Comparison of ENCODE assay signal across 18 cellular contexts in the genomic region with DNA sequence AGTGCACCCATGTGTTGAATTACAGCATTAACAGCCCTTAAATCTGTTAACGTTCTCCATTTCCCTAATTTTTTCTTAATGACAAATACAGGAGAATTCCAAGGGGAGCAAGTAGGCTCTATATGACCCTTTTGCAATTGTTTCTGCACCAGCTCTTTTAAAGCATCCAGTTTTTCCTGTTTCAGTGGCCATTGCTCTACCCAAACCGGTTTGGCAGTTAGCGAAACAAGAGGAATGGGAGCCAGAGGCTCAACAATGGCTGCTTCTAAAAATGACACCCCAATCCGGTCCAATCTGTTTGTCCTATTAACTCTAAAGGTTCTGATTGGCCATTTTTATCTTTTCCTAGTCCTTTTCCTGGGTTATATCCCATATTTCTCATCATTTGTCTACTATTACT. TPM values are rescaled to one million over a fixed set of nuclear protein-coding genes. Genes with fewer than 3 reads are reported as not detected.
"Had no signal": no experiment of that assay in that cellular context is flagged by ENCODE, and none has a peak within 500 bp of the region (broad histone marks: within the 10 kb centered on the region; RNA-seq: fewer than 3 reads in every experiment).

No MANE protein-coding gene starts in this region.

- H3K27ac Mint-ChIP-seq: activated B cell treated with CpG ODN at 0.5 μM for 24 hours; activated CD4-positive, alpha-beta T cell treated with anti-CD3 and anti-CD28 coated beads, Interleukin-2, amount 10 ng/mL, durations not matched to agents 24 days and 14 days; activated CD8-positive, alpha-beta T cell treated with anti-CD3 and anti-CD28 coated beads for 36 hours; activated naive CD8-positive, alpha-beta T cell treated with anti-CD3 and anti-CD28 coated beads for 36 hours; activated T-helper 17 cell treated with anti-CD3 and anti-CD28 coated beads, Interleukin-2, amount 50 U/mL, for 72 hours; effector memory CD8-positive, alpha-beta T cell; naive thymus-derived CD8-positive, alpha-beta T cell; T-helper 2 cell treated with Interferon-gamma antibody and Interleukin-4, amounts not matched to agents 5 μg/mL and 100 μg/mL, for 36 hours had no signal

- H3K4me1 ChIP-seq: testis had no signal

- H3K36me3 ChIP-seq: ovary had no signal

- H3K27me3 ChIP-seq: ovary, testis had no signal

- H3K4me1 Mint-ChIP-seq: activated B cell treated with CpG ODN at 0.5 μM for 24 hours; activated CD4-positive, alpha-beta T cell treated with anti-CD3 and anti-CD28 coated beads, Interleukin-2, amount 10 ng/mL, durations not matched to agents 24 days and 14 days; activated naive CD8-positive, alpha-beta T cell treated with anti-CD3 and anti-CD28 coated beads for 36 hours; activated T-helper 17 cell treated with anti-CD3 and anti-CD28 coated beads, Interleukin-2, amount 50 U/mL, for 72 hours; naive thymus-derived CD8-positive, alpha-beta T cell had no signal

- ATAC-seq: activated CD8-positive, alpha-beta T cell treated with anti-CD3 and anti-CD28 coated beads for 36 hours; activated T-helper 17 cell treated with anti-CD3 and anti-CD28 coated beads, Interleukin-2, amount 50 U/mL, for 72 hours; effector memory CD8-positive, alpha-beta T cell; naive thymus-derived CD8-positive, alpha-beta T cell; sciatic nerve had no signal

- H3K4me3 ChIP-seq: ovary, smooth muscle cell, testis had no signal

- H3K4me3 Mint-ChIP-seq: activated B cell treated with CpG ODN at 0.5 μM for 24 hours; activated CD4-positive, alpha-beta T cell treated with anti-CD3 and anti-CD28 coated beads, Interleukin-2, amount 10 ng/mL, durations not matched to agents 24 days and 14 days; activated CD8-positive, alpha-beta T cell treated with anti-CD3 and anti-CD28 coated beads for 36 hours; activated naive CD8-positive, alpha-beta T cell treated with anti-CD3 and anti-CD28 coated beads for 36 hours; activated T-helper 17 cell treated with anti-CD3 and anti-CD28 coated beads, Interleukin-2, amount 50 U/mL, for 72 hours; effector memory CD8-positive, alpha-beta T cell; naive thymus-derived CD8-positive, alpha-beta T cell; T-helper 2 cell treated with Interferon-gamma antibody and Interleukin-4, amounts not matched to agents 5 μg/mL and 100 μg/mL, for 36 hours had no signal

- H3K9me3 ChIP-seq: ovary, testis had no signal

- DNase-seq: activated B cell treated with CpG ODN at 0.5 μM for 24 hours; activated CD4-positive, alpha-beta T cell treated with anti-CD3 and anti-CD28 coated beads, Interleukin-2, amount 10 ng/mL, durations not matched to agents 24 days and 14 days; activated CD8-positive, alpha-beta T cell treated with anti-CD3 and anti-CD28 coated beads for 36 hours; activated naive CD4-positive, alpha-beta T cell; activated naive CD8-positive, alpha-beta T cell treated with anti-CD3 and anti-CD28 coated beads for 36 hours; activated T-cell treated with anti-CD3 and anti-CD28 coated beads, Interleukin-2, amount 50 U/mL, for 1 hour; amniotic stem cell; caudate nucleus; effector memory CD8-positive, alpha-beta T cell; naive thymus-derived CD8-positive, alpha-beta T cell; ovary; stimulated activated CD4-positive, alpha-beta T cell treated with anti-CD3 and anti-CD28 coated beads, Interleukin-4, amount 100 ng/mL, for 1 hour; testis had no signal

- H3K4me2 ChIP-seq: smooth muscle cell had no signal

- H3K27me3 Mint-ChIP-seq: activated B cell treated with CpG ODN at 0.5 μM for 24 hours; activated CD8-positive, alpha-beta T cell treated with anti-CD3 and anti-CD28 coated beads for 36 hours; activated naive CD8-positive, alpha-beta T cell treated with anti-CD3 and anti-CD28 coated beads for 36 hours had no signal

- H3K27ac ChIP-seq: ovary, testis had no signal

RNA-seq across cellular contexts. Expression of a gene that starts 42.1 kb away (rescaled TPM):
- total RNA-seq: glomerular endothelial cell had no signal
